Comparison of ENCODE assay signal across 33 cellular contexts in genomic region chr1:26221094-26221493, GRCh38. TPM values are rescaled to one million over a fixed set of nuclear protein-coding genes. Genes with fewer than 3 reads are reported as not detected.
"Had no signal": no experiment of that assay in that cellular context is flagged by ENCODE, and none has a peak within 500 bp of the region (broad histone marks: within the 10 kb centered on the region; RNA-seq: fewer than 3 reads in every experiment).

No MANE protein-coding gene starts in this region.

- H3K36me3 ChIP-seq: brain microvascular endothelial cell, Peyer's patch, SJSA1 had no signal

- H3K4me2 ChIP-seq: SK-N-SH had no signal

- ATAC-seq: activated CD8-positive, alpha-beta T cell treated with anti-CD3 and anti-CD28 coated beads for 36 hours; activated T-cell treated with anti-CD3 and anti-CD28 coated beads, Interleukin-2, amount 50 U/mL, for 72 hours; activated T-helper 17 cell treated with anti-CD3 and anti-CD28 coated beads, Interleukin-2, amount 50 U/mL, for 72 hours; PC-3 had no signal

- FAIRE-seq: TTC549 had no signal

- H3K36me3 Mint-ChIP-seq: activated naive CD8-positive, alpha-beta T cell treated with anti-CD3 and anti-CD28 coated beads for 36 hours had no signal

- H3K9me2 ChIP-seq: SK-N-SH had no signal

- DNase-seq: activated CD4-positive, alpha-beta T cell treated with anti-CD3 and anti-CD28 coated beads, Interleukin-2, amount 10 ng/mL, durations not matched to agents 24 days and 14 days; activated CD4-positive, alpha-beta T cell treated with anti-CD3 and anti-CD28 coated beads, Interleukin-2, amount 50 U/mL, for 4 hours; activated CD8-positive, alpha-beta T cell treated with anti-CD3 and anti-CD28 coated beads for 36 hours; activated effector memory CD4-positive, alpha-beta T cell treated with anti-CD3 and anti-CD28 coated beads, Interleukin-2, amount 50 U/mL, for 16 hours; activated naive CD4-positive, alpha-beta T cell; activated naive CD4-positive, alpha-beta T cell treated with anti-CD3 and anti-CD28 coated beads, Interleukin-2, amount 50 U/mL, for 16 hours; activated naive CD8-positive, alpha-beta T cell treated with anti-CD3 and anti-CD28 coated beads for 36 hours; activated T-cell treated with anti-CD3 and anti-CD28 coated beads, Interleukin-2, amount 50 U/mL, for 1 hour; activated T-cell treated with anti-CD3 and anti-CD28 coated beads, Interleukin-2, amount 50 U/mL, for 72 hours; amniotic stem cell; brain microvascular endothelial cell; central memory CD4-positive, alpha-beta T cell; NCI-H1105; NCI-H1417 treated with DMSO at 0.1 percent for 48 hours; NCI-H187 treated with DMSO at 0.1 percent for 48 hours; NCI-H2081; NCI-H2171; NCI-H510A; NK-92 treated with Interleukin-12 subunit alpha and Interleukin-12 subunit beta, amount 100 ng/mL, for 24 hours; PC-3; RPMI8226; SHP77 treated with DMSO at 0.1 percent for 48 hours; SK-N-SH had no signal

- H3K27me3 ChIP-seq: Peyer's patch, SJSA1 had no signal

- H3K27ac ChIP-seq: brain microvascular endothelial cell, Peyer's patch, SJSA1 had no signal

- H3K4me3 ChIP-seq: Peyer's patch, SJSA1 had no signal

- H3K9ac ChIP-seq: SK-N-SH had no signal

- H3K9me3 Mint-ChIP-seq: activated CD4-positive, alpha-beta T cell treated with anti-CD3 and anti-CD28 coated beads, Interleukin-2, amount 10 ng/mL, durations not matched to agents 24 days and 14 days; activated CD8-positive, alpha-beta T cell treated with anti-CD3 and anti-CD28 coated beads for 36 hours; activated naive CD8-positive, alpha-beta T cell treated with anti-CD3 and anti-CD28 coated beads for 36 hours; activated T-cell treated with anti-CD3 and anti-CD28 coated beads, Interleukin-2, amount 50 U/mL, for 72 hours; activated T-helper 17 cell treated with anti-CD3 and anti-CD28 coated beads, Interleukin-2, amount 50 U/mL, for 72 hours; T-helper 1 cell treated with Interleukin-12 subunit alpha and Interleukin-12 subunit beta and Interleukin-4 antibody, amounts not matched to agents 30 μg/mL and 1 μg/mL, for 36 hours; T-helper 2 cell treated with Interferon-gamma antibody and Interleukin-4, amounts not matched to agents 5 μg/mL and 100 μg/mL, for 36 hours had no signal

- H3K9me3 ChIP-seq: Peyer's patch, SJSA1, SK-N-SH had no signal

- H3K27ac Mint-ChIP-seq: activated CD4-positive, alpha-beta T cell treated with anti-CD3 and anti-CD28 coated beads, Interleukin-2, amount 10 ng/mL, durations not matched to agents 24 days and 14 days; activated CD8-positive, alpha-beta T cell treated with anti-CD3 and anti-CD28 coated beads for 36 hours; activated naive CD8-positive, alpha-beta T cell treated with anti-CD3 and anti-CD28 coated beads for 36 hours; activated T-cell treated with anti-CD3 and anti-CD28 coated beads, Interleukin-2, amount 50 U/mL, for 72 hours; activated T-helper 17 cell treated with anti-CD3 and anti-CD28 coated beads, Interleukin-2, amount 50 U/mL, for 72 hours; T-helper 1 cell treated with Interleukin-12 subunit alpha and Interleukin-12 subunit beta and Interleukin-4 antibody, amounts not matched to agents 30 μg/mL and 1 μg/mL, for 36 hours; T-helper 2 cell treated with Interferon-gamma antibody and Interleukin-4, amounts not matched to agents 5 μg/mL and 100 μg/mL, for 36 hours had no signal

- H3K4me3 Mint-ChIP-seq: activated CD4-positive, alpha-beta T cell treated with anti-CD3 and anti-CD28 coated beads, Interleukin-2, amount 10 ng/mL, durations not matched to agents 24 days and 14 days; activated CD8-positive, alpha-beta T cell treated with anti-CD3 and anti-CD28 coated beads for 36 hours; activated naive CD8-positive, alpha-beta T cell treated with anti-CD3 and anti-CD28 coated beads for 36 hours; activated T-cell treated with anti-CD3 and anti-CD28 coated beads, Interleukin-2, amount 50 U/mL, for 72 hours; activated T-helper 17 cell treated with anti-CD3 and anti-CD28 coated beads, Interleukin-2, amount 50 U/mL, for 72 hours; T-helper 1 cell treated with Interleukin-12 subunit alpha and Interleukin-12 subunit beta and Interleukin-4 antibody, amounts not matched to agents 30 μg/mL and 1 μg/mL, for 36 hours; T-helper 2 cell treated with Interferon-gamma antibody and Interleukin-4, amounts not matched to agents 5 μg/mL and 100 μg/mL, for 36 hours had no signal

RNA-seq across cellular contexts. Expression of gene CATSPER4, which starts 30.7 kb away (rescaled TPM):
- total RNA-seq: activated CD4-positive, alpha-beta T cell treated with anti-CD3 and anti-CD28 coated beads, Interleukin-2, amount 10 ng/mL, durations not matched to agents 24 days and 14 days; activated CD8-positive, alpha-beta memory T cell treated with anti-CD3 and anti-CD28 coated beads for 36 hours; activated CD8-positive, alpha-beta T cell treated with anti-CD3 and anti-CD28 coated beads for 36 hours; activated naive CD8-positive, alpha-beta T cell treated with anti-CD3 and anti-CD28 coated beads for 36 hours; activated T-helper 17 cell treated with anti-CD3 and anti-CD28 coated beads, Interleukin-2, amount 50 U/mL, for 72 hours; aorta; chondrocyte; MCF 10A; PC-3; Peyer's patch; SJSA1 had no signal
- polyA plus RNA-seq: aorta, SK-N-SH had no signal

RNA-seq across cellular contexts. Expression of gene ZNF593OS, which starts 49.5 kb away (rescaled TPM):
- total RNA-seq: activated CD4-positive, alpha-beta T cell treated with anti-CD3 and anti-CD28 coated beads, Interleukin-2, amount 10 ng/mL, durations not matched to agents 24 days and 14 days; activated CD8-positive, alpha-beta memory T cell treated with anti-CD3 and anti-CD28 coated beads for 36 hours; activated CD8-positive, alpha-beta T cell treated with anti-CD3 and anti-CD28 coated beads for 36 hours; activated naive CD8-positive, alpha-beta T cell treated with anti-CD3 and anti-CD28 coated beads for 36 hours; activated T-cell treated with anti-CD3 and anti-CD28 coated beads, Interleukin-2, amount 50 U/mL, for 72 hours; activated T-helper 17 cell treated with anti-CD3 and anti-CD28 coated beads, Interleukin-2, amount 50 U/mL, for 72 hours; aorta; chondrocyte; MCF 10A; PC-3; Peyer's patch had no signal
- polyA plus RNA-seq: SK-N-SH had no signal
